ENCODE assay signal across 8 cellular contexts in genomic region chr16:68800257-68800875, GRCh38. TPM values are rescaled to one million over a fixed set of nuclear protein-coding genes. Genes with fewer than 3 reads are reported as not detected.
DNase-seq lines count a peak whose midpoint lies in the region; ATAC-seq and TF ChIP-seq lines count a peak whose summit lies in the region.

No MANE protein-coding gene starts in this region.

- H3K27ac Mint-ChIP-seq in activated CD8-positive, alpha-beta T cell treated with anti-CD3 and anti-CD28 coated beads for 36 hours = no peak overlapping the region
- H3K27ac Mint-ChIP-seq in neural crest cell (ENCODE audit: unreplicated experiment) = no peak overlapping the region

- peak; percentile 66 for ATAC-seq in HG03066 (IDR thresholded peaks at IDR 0.05; ENCODE audit: low read depth, unreplicated experiment)
- peak; percentile 92 for ATAC-seq in activated CD8-positive, alpha-beta T cell treated with anti-CD3 and anti-CD28 coated beads for 36 hours
- peak; percentile 89 for ATAC-seq in upper lobe of right lung

- no peak overlapping the region for H3K4me3 Mint-ChIP-seq in activated CD8-positive, alpha-beta T cell treated with anti-CD3 and anti-CD28 coated beads for 36 hours
- no peak overlapping the region for H3K4me3 Mint-ChIP-seq in neural crest cell

- no peaks in the 10 kb centered on the region for H3K27me3 Mint-ChIP-seq in activated CD8-positive, alpha-beta T cell treated with anti-CD3 and anti-CD28 coated beads for 36 hours
- H3K27me3 Mint-ChIP-seq in neural crest cell (ENCODE audit: low read depth) = no peaks in the 10 kb centered on the region

- TF ChIP-seq EP300 in esophagus muscularis mucosa (IDR thresholded peaks at IDR 0.05) = no peak

- H3K27me3 ChIP-seq in esophagus muscularis mucosa = no peaks in the 10 kb centered on the region
- H3K27me3 ChIP-seq in upper lobe of right lung = no peaks in the 10 kb centered on the region

- POLR2A ChIA-PET in activated CD8-positive, alpha-beta T cell treated with anti-CD3 and anti-CD28 coated beads for 36 hours (lab: Charles Lee) = interaction anchor here (1.0 kb wide), 1 partner anchor 37 kb away, joined by 3 read pairs; no protein-coding TSS in a partner anchor

- CTCF ChIA-PET in activated CD8-positive, alpha-beta T cell treated with anti-CD3 and anti-CD28 coated beads for 36 hours (lab: Charles Lee) = interaction anchor here (0.7 to 3.3 kb wide), 13 partner anchors 9 to 273 kb away, joined by 3 to 19 read pairs (median 6); no protein-coding TSS in a partner anchor

- no peaks in the 10 kb centered on the region for H3K9me3 Mint-ChIP-seq in activated CD8-positive, alpha-beta T cell treated with anti-CD3 and anti-CD28 coated beads for 36 hours
- no peaks in the 10 kb centered on the region for H3K9me3 Mint-ChIP-seq in neural crest cell

- TF ChIP-seq CTCF in activated CD8-positive, alpha-beta T cell treated with anti-CD3 and anti-CD28 coated beads for 36 hours (IDR thresholded peaks at IDR 0.05) = peak; percentile 62
- TF ChIP-seq CTCF in esophagus muscularis mucosa (IDR thresholded peaks at IDR 0.05) = peak; percentile 34 to 81 (median 40)
- peak; percentile 82 for TF ChIP-seq CTCF in neural crest cell (conservative IDR thresholded peaks at IDR 0.05)
- peak; percentile 78 for TF ChIP-seq CTCF in upper lobe of right lung (IDR thresholded peaks at IDR 0.05)

- H3K36me3 ChIP-seq in esophagus muscularis mucosa (no peaks in the 10 kb centered on the region), upper lobe of right lung (no peaks in the 10 kb centered on the region)

- DNase-seq in SIG-M5 treated with dmso at 0.1 percent for 504 hours (lab: John Stamatoyannopoulos, UW; ENCODE audit: unreplicated experiment) (peak; percentile 77), SIG-M5 (lab: John Stamatoyannopoulos, UW) (no peak), NCI-H526 (lab: John Stamatoyannopoulos, UW) (peak; percentile 7 to 77), esophagus muscularis mucosa (ENCODE audit: extremely low spot score) (no peak), neural crest cell (ENCODE audit: low read depth, low spot score) (peak; percentile 60), upper lobe of right lung (no peak)
- peak; percentile 70 for DNase-seq in activated CD8-positive, alpha-beta T cell treated with anti-CD3 and anti-CD28 coated beads for 36 hours

- H3K9me3 ChIP-seq in esophagus muscularis mucosa (no peaks in the 10 kb centered on the region), upper lobe of right lung (no peaks in the 10 kb centered on the region)

- no peak for TF ChIP-seq POLR2A in esophagus muscularis mucosa (IDR thresholded peaks at IDR 0.05; ENCODE audit: low read depth)

- H3K4me3 ChIP-seq in esophagus muscularis mucosa (no peak overlapping the region), upper lobe of right lung (no peak overlapping the region)

- intact Hi-C loops in activated CD8-positive, alpha-beta T cell treated with anti-CD3 and anti-CD28 coated beads for 36 hours (cut with micrococcal nuclease) = loop anchor here (2.0 kb wide), 1 partner anchor 96 kb away; no protein-coding TSS in a partner anchor
- intact Hi-C loops in esophagus muscularis mucosa (cut with DNase I) = loop anchor here (5.0 kb wide), 2 partner anchors 98 to 273 kb away; no protein-coding TSS in a partner anchor
- intact Hi-C loops in upper lobe of right lung (cut with DNase I) = loop anchor here (10.0 kb wide), 1 partner anchor 96 kb away; no protein-coding TSS in a partner anchor

- peaks cover 2% of the 10 kb centered on the region for H3K4me1 Mint-ChIP-seq in activated CD8-positive, alpha-beta T cell treated with anti-CD3 and anti-CD28 coated beads for 36 hours (ENCODE audit: low read depth)
- H3K4me1 Mint-ChIP-seq in neural crest cell = no peaks in the 10 kb centered on the region

- H3K4me1 ChIP-seq in esophagus muscularis mucosa = peaks cover 0 to 4% (median 0%) of the 10 kb centered on the region in 4 donors
- H3K4me1 ChIP-seq in upper lobe of right lung = no peaks in the 10 kb centered on the region

- no peaks in the 10 kb centered on the region for H3K36me3 Mint-ChIP-seq in activated CD8-positive, alpha-beta T cell treated with anti-CD3 and anti-CD28 coated beads for 36 hours (ENCODE audit: low read depth)
- no peaks in the 10 kb centered on the region for H3K36me3 Mint-ChIP-seq in neural crest cell (ENCODE audit: low read depth)

- 18% methylated on average over 5 of the region's 5 CpGs for WGBS in esophagus muscularis mucosa

- H3K27ac ChIP-seq in esophagus muscularis mucosa (replicated peaks in 1 of 4) (no peak overlapping the region), upper lobe of right lung (no peak overlapping the region)

RNA-seq across cellular contexts. Expression of gene TANGO6, which starts 43.0 kb away (rescaled TPM):
- total RNA-seq in activated CD8-positive, alpha-beta T cell treated with anti-CD3 and anti-CD28 coated beads for 36 hours = 10 to 100 TPM; 23.0 to 27.0 TPM
- total RNA-seq in esophagus muscularis mucosa (10 to 100 TPM; 15.7 to 21.3 (median 18.3) TPM), neural crest cell (19.5 and 21.1 TPM in 2 replicates), upper lobe of right lung (19.1 TPM)

Comparison
In these comparisons a context has a peak if more than half of its experiments do, and no peak if none do; other contexts are left out.
1. DNase-seq: peak in SIG-M5 treated with dmso at 0.1 percent for 504 hours (single experiment), NCI-H526 (2 of 2), activated CD8-positive, alpha-beta T cell treated with anti-CD3 and anti-CD28 coated beads for 36 hours (single experiment) and neural crest cell (single experiment); none in SIG-M5 (single experiment), esophagus muscularis mucosa (single experiment) and upper lobe of right lung (single experiment).
2. Peak in every context shown above with its lines, with median percentiles within 50 percentile points of each other: ATAC-seq and CTCF ChIP-seq.